22 cellular contexts compared by ENCODE assay signal in the genomic region with DNA sequence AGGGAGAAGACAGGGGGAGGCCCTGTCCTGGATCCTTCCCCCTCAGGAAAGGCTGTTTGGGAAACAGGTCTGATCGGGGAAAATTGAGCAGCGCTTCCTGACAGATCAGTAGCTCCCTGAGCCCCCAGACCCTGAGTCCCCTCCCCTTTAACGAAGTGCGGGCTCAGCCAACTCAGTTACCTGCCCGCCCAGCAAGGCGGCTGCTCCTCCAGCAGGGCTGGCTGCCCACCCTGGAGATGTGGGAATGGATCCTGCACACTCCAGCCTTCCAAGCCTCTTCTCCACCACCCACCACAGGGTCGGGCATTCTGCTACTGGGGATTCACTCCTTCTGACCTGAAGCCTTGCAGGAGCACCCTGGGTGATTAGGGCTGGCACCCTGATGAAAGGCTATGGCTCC.
"Had no signal": no experiment of that assay in that cellular context is flagged by ENCODE, and none has a peak within 500 bp of the region (broad histone marks: within the 10 kb centered on the region; RNA-seq: fewer than 3 reads in every experiment).

No MANE protein-coding gene starts in this region.

- H3K9me3 ChIP-seq: SK-N-SH had no signal

- H3K27me3 Mint-ChIP-seq: activated naive CD8-positive, alpha-beta T cell had no signal

- H2AFZ ChIP-seq: PC-9 had no signal

- H3K27ac Mint-ChIP-seq: activated CD8-positive, alpha-beta memory T cell treated with anti-CD3 and anti-CD28 coated beads, Interleukin-2, amount 10 ng/mL, durations not matched to agents 7 days and 5 days; activated CD8-positive, alpha-beta T cell treated with anti-CD3 and anti-CD28 coated beads, Interleukin-2, amount 10 ng/mL, durations not matched to agents 7 days and 5 days; activated naive CD8-positive, alpha-beta T cell; activated T-cell treated with anti-CD3 and anti-CD28 coated beads, Interleukin-2, amount 50 U/mL, for 24 hours; activated T-helper 1 cell treated with anti-CD3 and anti-CD28 coated beads, Interleukin-12 subunit alpha, Interleukin-12 subunit beta, Interleukin-2, Interleukin-4 antibody, amounts not matched to agents 30 ng/mL and 10 ng/mL and 1 ng/mL, durations not matched to agents 14 hours and 24 hours and 36 hours; T-helper 2 cell treated with Interferon-gamma antibody and Interleukin-4, amounts not matched to agents 5 μg/mL and 100 μg/mL, for 36 hours had no signal

- DNase-seq: activated CD4-positive, alpha-beta T cell treated with anti-CD3 and anti-CD28 coated beads for 4 hours; activated CD8-positive, alpha-beta memory T cell treated with anti-CD3 and anti-CD28 coated beads, Interleukin-2, amount 10 ng/mL, durations not matched to agents 7 days and 5 days; activated CD8-positive, alpha-beta T cell treated with anti-CD3 and anti-CD28 coated beads, Interleukin-2, amount 10 ng/mL, durations not matched to agents 7 days and 5 days; activated effector memory CD4-positive, alpha-beta T cell treated with Interleukin-2 at 50 U/mL for 16 hours; activated naive CD4-positive, alpha-beta T cell treated with Interleukin-2 at 50 U/mL for 16 hours; activated T-cell treated with anti-CD3 and anti-CD28 coated beads, Interleukin-2, amount 50 U/mL, for 24 hours; anterior cingulate cortex; caudate nucleus; Karpas-422; NCI-H1048; NCI-H146; NCI-H187 treated with DMSO at 0.1 percent for 48 hours; NCI-H2081 treated with DMSO at 0.1 percent for 48 hours; NCI-H446; NCI-H524; PC-9; SK-N-SH had no signal

- H3K4me2 ChIP-seq: PC-9, SK-N-SH had no signal

- H3K4me3 Mint-ChIP-seq: activated CD8-positive, alpha-beta memory T cell treated with anti-CD3 and anti-CD28 coated beads, Interleukin-2, amount 10 ng/mL, durations not matched to agents 7 days and 5 days; activated CD8-positive, alpha-beta T cell treated with anti-CD3 and anti-CD28 coated beads, Interleukin-2, amount 10 ng/mL, durations not matched to agents 7 days and 5 days; activated naive CD8-positive, alpha-beta T cell; activated T-cell treated with anti-CD3 and anti-CD28 coated beads, Interleukin-2, amount 50 U/mL, for 24 hours; activated T-helper 1 cell treated with anti-CD3 and anti-CD28 coated beads, Interleukin-12 subunit alpha, Interleukin-12 subunit beta, Interleukin-2, Interleukin-4 antibody, amounts not matched to agents 30 ng/mL and 10 ng/mL and 1 ng/mL, durations not matched to agents 14 hours and 24 hours and 36 hours; T-helper 2 cell treated with Interferon-gamma antibody and Interleukin-4, amounts not matched to agents 5 μg/mL and 100 μg/mL, for 36 hours had no signal

- FAIRE-seq: K562 had no signal

- H3K9me3 Mint-ChIP-seq: activated T-cell treated with anti-CD3 and anti-CD28 coated beads, Interleukin-2, amount 50 U/mL, for 24 hours; activated T-helper 1 cell treated with anti-CD3 and anti-CD28 coated beads, Interleukin-12 subunit alpha, Interleukin-12 subunit beta, Interleukin-2, Interleukin-4 antibody, amounts not matched to agents 30 ng/mL and 10 ng/mL and 1 ng/mL, durations not matched to agents 14 hours and 24 hours and 36 hours; T-helper 2 cell treated with Interferon-gamma antibody and Interleukin-4, amounts not matched to agents 5 μg/mL and 100 μg/mL, for 36 hours had no signal

- H3K27ac ChIP-seq: PC-9 had no signal

- H3K36me3 Mint-ChIP-seq: activated CD8-positive, alpha-beta memory T cell treated with anti-CD3 and anti-CD28 coated beads, Interleukin-2, amount 10 ng/mL, durations not matched to agents 7 days and 5 days; activated naive CD8-positive, alpha-beta T cell had no signal

- H3K4me3 ChIP-seq: K562, PC-9 had no signal

- ATAC-seq: activated CD4-positive, CD25-positive, alpha-beta regulatory T cell treated with anti-CD3 and anti-CD28 coated beads, Interleukin-2, amount 50 U/mL, for 24 hours; activated CD8-positive, alpha-beta memory T cell treated with anti-CD3 and anti-CD28 coated beads, Interleukin-2, amount 10 ng/mL, durations not matched to agents 7 days and 5 days; activated CD8-positive, alpha-beta T cell treated with anti-CD3 and anti-CD28 coated beads, Interleukin-2, amount 10 ng/mL, durations not matched to agents 7 days and 5 days; K562 had no signal

- H3K9ac ChIP-seq: SK-N-SH had no signal
